ENCODE assay signal across 16 cellular contexts in genomic region chr17:77352996-77353395, GRCh38.
DNase-seq lines count a peak whose midpoint lies in the region; ATAC-seq and TF ChIP-seq lines count a peak whose summit lies in the region.
"Had no signal": no experiment of that assay in that cellular context is flagged by ENCODE, and none has a peak within 500 bp of the region (broad histone marks: within the 10 kb centered on the region; RNA-seq: fewer than 3 reads in every experiment).

No MANE protein-coding gene starts in this region.

- H3K36me3 Mint-ChIP-seq in nephron (ENCODE audit: low read depth), result no peaks in the 10 kb centered on the region
- H3K36me3 Mint-ChIP-seq: neural progenitor cell had no signal

- DNase-seq in stimulated activated naive CD8-positive, alpha-beta T cell treated with anti-CD3 and anti-CD28 coated beads, Interleukin-15, Interleukin-2, amounts not matched to agents 100 U/mL and 50 U/mL, for 24 hours, result peak; percentile 2
- no peak for DNase-seq in stimulated activated naive CD8-positive, alpha-beta T cell treated with anti-CD3 and anti-CD28 coated beads, Interleukin-15, amount 100 ng/mL, for 72 hours
- peak; percentile 16 for DNase-seq in colonic mucosa
- DNase-seq in cerebellar nuclear complex (lab: John Stamatoyannopoulos, UW), result no peak
- no peak for DNase-seq in NCI-H128 (lab: John Stamatoyannopoulos, UW; ENCODE audit: unreplicated experiment)
- no peak for DNase-seq in retina
- DNase-seq: activated gamma-delta T cell treated with Interleukin-2 at 50 U/mL for 16 hours, NCI-H146, NCI-H2227 treated with DMSO at 0.1 percent for 48 hours, T-helper 9 cell had no signal

- H3K36me3 ChIP-seq in colonic mucosa, result no peaks in the 10 kb centered on the region
- H3K36me3 ChIP-seq: neural progenitor cell had no signal

- ATAC-seq in stimulated activated naive CD8-positive, alpha-beta T cell treated with anti-CD3 and anti-CD28 coated beads, Interleukin-15, Interleukin-2, amounts not matched to agents 100 U/mL and 50 U/mL, for 24 hours, result no peak
- ATAC-seq in stimulated activated naive CD8-positive, alpha-beta T cell treated with anti-CD3 and anti-CD28 coated beads, Interleukin-15, amount 100 ng/mL, for 72 hours, result no peak
- ATAC-seq in GM19324 (IDR thresholded peaks at IDR 0.05; ENCODE audit: low FRiP score, unreplicated experiment), result no peak
- ATAC-seq: SK-N-SH treated with all-trans-retinoic acid at 6 μM for 48 hours had no signal

- H3K4me3 Mint-ChIP-seq in stimulated activated naive CD8-positive, alpha-beta T cell treated with anti-CD3 and anti-CD28 coated beads, Interleukin-15, amount 100 ng/mL, for 72 hours, result no peak overlapping the region
- H3K4me3 Mint-ChIP-seq in nephron, result no peak overlapping the region
- H3K4me3 Mint-ChIP-seq: neural progenitor cell; stimulated activated naive CD8-positive, alpha-beta T cell treated with anti-CD3 and anti-CD28 coated beads, Interleukin-15, Interleukin-2, amounts not matched to agents 100 ng/mL and 50 ng/mL, for 24 hours had no signal

- no peaks in the 10 kb centered on the region for H3K27me3 Mint-ChIP-seq in stimulated activated naive CD8-positive, alpha-beta T cell treated with anti-CD3 and anti-CD28 coated beads, Interleukin-15, amount 100 ng/mL, for 72 hours
- peaks cover 4% of the 10 kb centered on the region for H3K27me3 Mint-ChIP-seq in nephron (ENCODE audit: low read depth)
- H3K27me3 Mint-ChIP-seq: stimulated activated naive CD8-positive, alpha-beta T cell treated with anti-CD3 and anti-CD28 coated beads, Interleukin-15, Interleukin-2, amounts not matched to agents 100 ng/mL and 50 ng/mL, for 24 hours had no signal

- no peak overlapping the region for H3K27ac ChIP-seq in colonic mucosa
- H3K27ac ChIP-seq: hepatocyte, neural progenitor cell had no signal

- peaks cover 0 to 11% of the 10 kb centered on the region in 2 donors for H3K9me3 Mint-ChIP-seq in stimulated activated naive CD8-positive, alpha-beta T cell treated with anti-CD3 and anti-CD28 coated beads, Interleukin-15, amount 100 ng/mL, for 72 hours
- no peaks in the 10 kb centered on the region for H3K9me3 Mint-ChIP-seq in nephron
- H3K9me3 Mint-ChIP-seq: stimulated activated naive CD8-positive, alpha-beta T cell treated with anti-CD3 and anti-CD28 coated beads, Interleukin-15, Interleukin-2, amounts not matched to agents 100 ng/mL and 50 ng/mL, for 24 hours had no signal

- TF ChIP-seq CTCF in colonic mucosa (IDR thresholded peaks at IDR 0.05) (no peak), nephron (IDR thresholded peaks at IDR 0.05; ENCODE audit: unreplicated experiment in 3 of 3) (no peak)

- H3K27ac Mint-ChIP-seq in stimulated activated naive CD8-positive, alpha-beta T cell treated with anti-CD3 and anti-CD28 coated beads, Interleukin-15, amount 100 ng/mL, for 72 hours, result no peak overlapping the region
- H3K27ac Mint-ChIP-seq in nephron, result peak overlapping the region in 2 of 3 experiments; percentile 86 to 93
- H3K27ac Mint-ChIP-seq: neural progenitor cell; stimulated activated naive CD8-positive, alpha-beta T cell treated with anti-CD3 and anti-CD28 coated beads, Interleukin-15, Interleukin-2, amounts not matched to agents 100 ng/mL and 50 ng/mL, for 24 hours had no signal

- H3K9ac ChIP-seq in colonic mucosa (ENCODE audit: low read depth in 2 of 2, low read length in 2 of 2), result no peak overlapping the region
- H3K9ac ChIP-seq: neural progenitor cell had no signal

- no peaks in the 10 kb centered on the region for H3K27me3 ChIP-seq in colonic mucosa
- H3K27me3 ChIP-seq: hepatocyte, neural progenitor cell had no signal

- peaks cover 3% of the 10 kb centered on the region for H3K4me1 ChIP-seq in colonic mucosa
- H3K4me1 ChIP-seq: neural progenitor cell had no signal

- no peaks in the 10 kb centered on the region for H3K9me3 ChIP-seq in colonic mucosa

- H3K4me1 Mint-ChIP-seq in stimulated activated naive CD8-positive, alpha-beta T cell treated with anti-CD3 and anti-CD28 coated beads, Interleukin-15, amount 100 ng/mL, for 72 hours, result peaks cover 71% of the 10 kb centered on the region
- H3K4me1 Mint-ChIP-seq in nephron, result peaks cover 67% of the 10 kb centered on the region

- no peak overlapping the region for H3K4me3 ChIP-seq in colonic mucosa
- H3K4me3 ChIP-seq: hepatocyte, neural progenitor cell had no signal

- intact Hi-C loops in colonic mucosa (cut with DNase I), result no loop called here

Comparison
In these comparisons a context has a peak if more than half of its experiments do, and no peak if none do; other contexts are left out.
1. DNase-seq: peak in stimulated activated naive CD8-positive, alpha-beta T cell treated with anti-CD3 and anti-CD28 coated beads, Interleukin-15, Interleukin-2, amounts not matched to agents 100 U/mL and 50 U/mL, for 24 hours (single experiment) and colonic mucosa (single experiment); none in stimulated activated naive CD8-positive, alpha-beta T cell treated with anti-CD3 and anti-CD28 coated beads, Interleukin-15, amount 100 ng/mL, for 72 hours (0 of 2), cerebellar nuclear complex (0 of 2), NCI-H128 (single experiment) and retina (single experiment).
2. H3K27ac Mint-ChIP-seq: peak in nephron (2 of 3); none in stimulated activated naive CD8-positive, alpha-beta T cell treated with anti-CD3 and anti-CD28 coated beads, Interleukin-15, amount 100 ng/mL, for 72 hours (0 of 2).